1 cellular context compared by ENCODE assay signal in genomic region chr2:85561280-85562212, GRCh38.
A peak's percentile ranks its signal among the peaks of the same experiment; 100 is the strongest.
TF ChIP-seq lines count a peak whose summit lies in the region.

Gene GGCX (minus strand): TSS chr2:85561493. CDS start chr2:85561428, 65 bp downstream.

TF ChIP-seq in HepG2, 621 proteins besides CTCF, POLR2A, EP300 and RAD21 (continued from another document and continues in another):
- no peak; the same call in 1 of the 2 replicates for TF ChIP-seq MLXIP (CRISPR knock-in tag; IDR thresholded peaks at IDR 0.05; ENCODE audit: borderline replicate concordance)
- TF ChIP-seq TRAFD1 (CRISPR knock-in tag; IDR thresholded peaks at IDR 0.05; ENCODE audit: borderline replicate concordance), result no peak
- peak; percentile 96 for TF ChIP-seq XRCC5 (optimal IDR thresholded peaks at IDR 0.05; ENCODE audit: low read length)
- 0 out of 2 replicates have a peak, but pooled peaks have one; percentile 8 for TF ChIP-seq E2F1 (CRISPR knock-in tag; IDR thresholded peaks at IDR 0.05)
- peak; percentile 91 for TF ChIP-seq GMEB1 (CRISPR knock-in tag; IDR thresholded peaks at IDR 0.05; ENCODE audit: borderline replicate concordance)
- TF ChIP-seq ZNF839 (CRISPR knock-in tag; IDR thresholded peaks at IDR 0.05; ENCODE audit: borderline replicate concordance), result peak; percentile 81; the same call in 1 of the 2 replicates
- peak; percentile 48 for TF ChIP-seq ETV6 (CRISPR knock-in tag; conservative IDR thresholded peaks at IDR 0.05)
- TF ChIP-seq NR3C1 (CRISPR knock-in tag; IDR thresholded peaks at IDR 0.05), result no peak
- peak; percentile 66; the same call in 1 of the 2 replicates for TF ChIP-seq ZIK1 (CRISPR knock-in tag; IDR thresholded peaks at IDR 0.05; ENCODE audit: borderline replicate concordance, low read depth)
- TF ChIP-seq TBX3 (IDR thresholded peaks at IDR 0.05; ENCODE audit: borderline replicate concordance), result peak; percentile 39; the same call in 1 of the 2 replicates
- TF ChIP-seq PRDM15 (CRISPR knock-in tag; IDR thresholded peaks at IDR 0.05), result no peak
- no peak for TF ChIP-seq DDIT3 (CRISPR knock-in tag; IDR thresholded peaks at IDR 0.05)
- TF ChIP-seq IRF9 (CRISPR knock-in tag; IDR thresholded peaks at IDR 0.05; ENCODE audit: borderline replicate concordance), result peak; percentile 74; the same call in 1 of the 2 replicates
- 0 out of 2 replicates have a peak, but pooled peaks have one; percentile 76 for TF ChIP-seq ARHGAP35 (CRISPR knock-in tag; IDR thresholded peaks at IDR 0.05; ENCODE audit: borderline replicate concordance)
- peak; percentile 69; the same call in 1 of the 2 replicates for TF ChIP-seq MED1 (CRISPR knock-in tag; IDR thresholded peaks at IDR 0.05)
- TF ChIP-seq ZNF143 (CRISPR knock-in tag; IDR thresholded peaks at IDR 0.05), result peak; percentile 74
- TF ChIP-seq MTA1 (CRISPR knock-in tag; IDR thresholded peaks at IDR 0.05; ENCODE audit: borderline replicate concordance), result peak; percentile 80; the same call in 1 of the 2 replicates
- peak; percentile 62; the same call in 1 of the 2 replicates for TF ChIP-seq LRRFIP1 (CRISPR knock-in tag; conservative IDR thresholded peaks at IDR 0.05)
- peak; percentile 26 for TF ChIP-seq AGO2 (optimal IDR thresholded peaks at IDR 0.05; ENCODE audit: low read depth, low read length)
- peak; percentile 88; the same call in 1 of the 2 replicates for TF ChIP-seq MAF1 (CRISPR knock-in tag; IDR thresholded peaks at IDR 0.05; ENCODE audit: borderline replicate concordance)
- no peak for TF ChIP-seq XBP1 (CRISPR knock-in tag; IDR thresholded peaks at IDR 0.05)
- TF ChIP-seq KDM4B (CRISPR knock-in tag; IDR thresholded peaks at IDR 0.05), result no peak; the same call in 1 of the 2 replicates
- no peak for TF ChIP-seq RFX3 (CRISPR knock-in tag; IDR thresholded peaks at IDR 0.05)
- TF ChIP-seq ZBTB10 (CRISPR knock-in tag; IDR thresholded peaks at IDR 0.05; ENCODE audit: borderline replicate concordance), result no peak
- 0 out of 2 replicates have a peak, but pooled peaks have one; percentile 22 for TF ChIP-seq ZNF740 (CRISPR knock-in tag; IDR thresholded peaks at IDR 0.05)
- TF ChIP-seq ZEB1 (IDR thresholded peaks at IDR 0.05; ENCODE audit: insufficient replicate concordance, low read depth), result peak; percentile 76
